ENCODE assay signal across 15 cellular contexts in genomic region chr7:40805361-40805760, GRCh38.
"Had no signal": no experiment of that assay in that cellular context is flagged by ENCODE, and none has a peak within 500 bp of the region (broad histone marks: within the 10 kb centered on the region; RNA-seq: fewer than 3 reads in every experiment).

No MANE protein-coding gene starts in this region.

- H3K4me1 ChIP-seq: lower lobe of right lung had no signal

- H3K9me3 Mint-ChIP-seq: activated naive CD8-positive, alpha-beta T cell treated with anti-CD3 and anti-CD28 coated beads for 36 hours had no signal

- ATAC-seq: activated CD8-positive, alpha-beta memory T cell treated with anti-CD3 and anti-CD28 coated beads, Interleukin-2, amount 10 ng/mL, durations not matched to agents 7 days and 5 days; lower lobe of right lung; stimulated activated effector memory CD8-positive, alpha-beta T cell treated with anti-CD3 and anti-CD28 coated beads, Interleukin-12 subunit alpha, Interleukin-12 subunit beta, amount 100 ng/mL, for 72 hours had no signal

- H3K4me1 Mint-ChIP-seq: activated CD8-positive, alpha-beta memory T cell treated with anti-CD3 and anti-CD28 coated beads, Interleukin-2, amount 10 ng/mL, durations not matched to agents 7 days and 5 days; mesothelial cell of epicardium; stimulated activated effector memory CD8-positive, alpha-beta T cell treated with anti-CD3 and anti-CD28 coated beads, Interleukin-12 subunit alpha, Interleukin-12 subunit beta, amount 100 ng/mL, for 72 hours had no signal

- H3K27ac ChIP-seq: cardiac muscle cell, lower lobe of right lung, right atrium auricular region had no signal

- DNase-seq: activated CD4-positive, alpha-beta T cell treated with anti-CD3 and anti-CD28 coated beads, Interleukin-2, amount 50 U/mL, for 1 hour; activated CD8-positive, alpha-beta memory T cell treated with anti-CD3 and anti-CD28 coated beads, Interleukin-2, amount 10 ng/mL, durations not matched to agents 7 days and 5 days; activated effector memory CD4-positive, alpha-beta T cell treated with Interleukin-2 at 50 U/mL for 16 hours; activated naive CD8-positive, alpha-beta T cell treated with anti-CD3 and anti-CD28 coated beads for 36 hours; activated T-cell treated with anti-CD3 and anti-CD28 coated beads, Interleukin-2, amount 50 U/mL, for 24 hours; anterior cingulate cortex; effector CD4-positive, alpha-beta T cell; lower lobe of right lung; naive B cell; posterior cingulate gyrus; T-helper 2 cell had no signal

- H3K36me3 Mint-ChIP-seq: activated CD8-positive, alpha-beta memory T cell treated with anti-CD3 and anti-CD28 coated beads, Interleukin-2, amount 10 ng/mL, durations not matched to agents 7 days and 5 days; activated naive CD8-positive, alpha-beta T cell treated with anti-CD3 and anti-CD28 coated beads for 36 hours; naive B cell; stimulated activated effector memory CD8-positive, alpha-beta T cell treated with anti-CD3 and anti-CD28 coated beads, Interleukin-12 subunit alpha, Interleukin-12 subunit beta, amount 100 ng/mL, for 72 hours had no signal

- H3K9me3 ChIP-seq: lower lobe of right lung, right atrium auricular region had no signal

- H3K27ac Mint-ChIP-seq: activated CD8-positive, alpha-beta memory T cell treated with anti-CD3 and anti-CD28 coated beads, Interleukin-2, amount 10 ng/mL, durations not matched to agents 7 days and 5 days; activated naive CD8-positive, alpha-beta T cell treated with anti-CD3 and anti-CD28 coated beads for 36 hours; activated T-cell treated with anti-CD3 and anti-CD28 coated beads, Interleukin-2, amount 50 U/mL, for 24 hours; mesothelial cell of epicardium; naive B cell; stimulated activated effector memory CD8-positive, alpha-beta T cell treated with anti-CD3 and anti-CD28 coated beads, Interleukin-12 subunit alpha, Interleukin-12 subunit beta, amount 100 ng/mL, for 72 hours had no signal

- H3K36me3 ChIP-seq: cardiac muscle cell, lower lobe of right lung, right atrium auricular region had no signal

- H3K27me3 Mint-ChIP-seq: activated CD8-positive, alpha-beta memory T cell treated with anti-CD3 and anti-CD28 coated beads, Interleukin-2, amount 10 ng/mL, durations not matched to agents 7 days and 5 days; activated naive CD8-positive, alpha-beta T cell treated with anti-CD3 and anti-CD28 coated beads for 36 hours; activated T-cell treated with anti-CD3 and anti-CD28 coated beads, Interleukin-2, amount 50 U/mL, for 24 hours; naive B cell had no signal

- H3K27me3 ChIP-seq: cardiac muscle cell, right atrium auricular region had no signal

- H3K4me3 ChIP-seq: cardiac muscle cell, lower lobe of right lung, right atrium auricular region had no signal

- H3K4me3 Mint-ChIP-seq: activated CD8-positive, alpha-beta memory T cell treated with anti-CD3 and anti-CD28 coated beads, Interleukin-2, amount 10 ng/mL, durations not matched to agents 7 days and 5 days; activated naive CD8-positive, alpha-beta T cell treated with anti-CD3 and anti-CD28 coated beads for 36 hours; activated T-cell treated with anti-CD3 and anti-CD28 coated beads, Interleukin-2, amount 50 U/mL, for 24 hours; mesothelial cell of epicardium; naive B cell; stimulated activated effector memory CD8-positive, alpha-beta T cell treated with anti-CD3 and anti-CD28 coated beads, Interleukin-12 subunit alpha, Interleukin-12 subunit beta, amount 100 ng/mL, for 72 hours had no signal
